ENCODE assay signal across 26 cellular contexts in genomic region chr2:209592106-209592505, GRCh38.
"Had no signal": no experiment of that assay in that cellular context is flagged by ENCODE, and none has a peak within 500 bp of the region (broad histone marks: within the 10 kb centered on the region; RNA-seq: fewer than 3 reads in every experiment).

No MANE protein-coding gene starts in this region.

- H3K4me3 Mint-ChIP-seq: activated CD8-positive, alpha-beta T cell treated with anti-CD3 and anti-CD28 coated beads, Interleukin-2, amount 10 ng/mL, durations not matched to agents 7 days and 5 days; activated naive CD8-positive, alpha-beta T cell treated with anti-CD3 and anti-CD28 coated beads, Interleukin-2, amount 50 U/mL, for 24 hours; activated T-cell treated with anti-CD3 and anti-CD28 coated beads, Interleukin-2, amount 50 U/mL, for 4 hours; central memory CD8-positive, alpha-beta T cell; T-helper 17 cell; WTC11 had no signal

- H3K9me3 Mint-ChIP-seq: activated naive CD4-positive, alpha-beta T cell treated with anti-CD3 and anti-CD28 coated beads, Interleukin-2, amount 50 U/mL, for 72 hours; activated naive CD8-positive, alpha-beta T cell treated with anti-CD3 and anti-CD28 coated beads, Interleukin-2, amount 50 U/mL, for 24 hours; activated T-cell treated with anti-CD3 and anti-CD28 coated beads, Interleukin-2, amount 50 U/mL, for 4 hours; central memory CD8-positive, alpha-beta T cell had no signal

- ATAC-seq: activated CD8-positive, alpha-beta T cell treated with anti-CD3 and anti-CD28 coated beads, Interleukin-2, amount 10 ng/mL, durations not matched to agents 7 days and 5 days; activated naive CD4-positive, alpha-beta T cell treated with anti-CD3 and anti-CD28 coated beads, Interleukin-2, amount 50 U/mL, for 72 hours; activated naive CD8-positive, alpha-beta T cell treated with anti-CD3 and anti-CD28 coated beads, Interleukin-2, amount 50 U/mL, for 24 hours; activated T-cell treated with anti-CD3 and anti-CD28 coated beads, Interleukin-2, amount 50 U/mL, for 4 hours; body of pancreas; K562; Panc1; T-helper 17 cell; WTC11 had no signal

- H3K27ac ChIP-seq: ascending aorta, body of pancreas had no signal

- DNase-seq: activated CD4-positive, alpha-beta T cell treated with anti-CD3 and anti-CD28 coated beads for 48 hours; activated CD4-positive, alpha-beta T cell treated with anti-CD3 and anti-CD28 coated beads, Interleukin-2, amount 50 U/mL, for 4 hours; activated CD4-positive, CD25-positive, alpha-beta regulatory T cell treated with anti-CD3 and anti-CD28 coated beads, Interleukin-2, amount 50 U/mL, for 72 hours; activated CD8-positive, alpha-beta T cell treated with anti-CD3 and anti-CD28 coated beads, Interleukin-2, amount 10 ng/mL, durations not matched to agents 7 days and 5 days; activated effector memory CD4-positive, alpha-beta T cell treated with anti-CD3 and anti-CD28 coated beads, Interleukin-2, amount 50 U/mL, for 16 hours; activated naive CD4-positive, alpha-beta T cell treated with Interleukin-2 at 50 U/mL for 16 hours; activated naive CD8-positive, alpha-beta T cell treated with anti-CD3 and anti-CD28 coated beads, Interleukin-2, amount 50 U/mL, for 24 hours; activated T-cell treated with anti-CD3 and anti-CD28 coated beads, Interleukin-2, amount 50 U/mL, for 4 hours; amniotic stem cell; body of pancreas; Karpas-422; MM.1S; NCI-H1105 treated with DMSO at 0.1 percent for 48 hours; NCI-H1436 treated with DMSO at 0.1 percent for 48 hours; NCI-H187; NCI-H446 treated with DMSO at 0.1 percent for 48 hours; NCI-H524 treated with DMSO at 0.1 percent for 48 hours; SHP77; T-helper 17 cell; T-helper 9 cell had no signal

- H3K27me3 Mint-ChIP-seq: activated naive CD8-positive, alpha-beta T cell treated with anti-CD3 and anti-CD28 coated beads, Interleukin-2, amount 50 U/mL, for 24 hours; central memory CD8-positive, alpha-beta T cell had no signal

- H3K4me1 Mint-ChIP-seq: activated naive CD8-positive, alpha-beta T cell treated with anti-CD3 and anti-CD28 coated beads, Interleukin-2, amount 50 U/mL, for 24 hours; central memory CD8-positive, alpha-beta T cell; T-helper 17 cell; WTC11 had no signal

- H3K4me1 ChIP-seq: ascending aorta, body of pancreas had no signal

- H3K4me3 ChIP-seq: ascending aorta, body of pancreas, K562 had no signal

- H3K36me3 Mint-ChIP-seq: activated naive CD4-positive, alpha-beta T cell treated with anti-CD3 and anti-CD28 coated beads, Interleukin-2, amount 50 U/mL, for 72 hours had no signal

- H3K36me3 ChIP-seq: ascending aorta had no signal

- H3K27ac Mint-ChIP-seq: activated CD8-positive, alpha-beta T cell treated with anti-CD3 and anti-CD28 coated beads, Interleukin-2, amount 10 ng/mL, durations not matched to agents 7 days and 5 days; activated naive CD4-positive, alpha-beta T cell treated with anti-CD3 and anti-CD28 coated beads, Interleukin-2, amount 50 U/mL, for 72 hours; activated naive CD8-positive, alpha-beta T cell treated with anti-CD3 and anti-CD28 coated beads, Interleukin-2, amount 50 U/mL, for 24 hours; T-helper 17 cell; WTC11 had no signal

- H3K27me3 ChIP-seq: ascending aorta, body of pancreas had no signal
